In genomic region chr20:58171796-58172425, GRCh38 we compare ENCODE assay signal across 2 cellular contexts.
A peak's percentile ranks its signal among the peaks of the same experiment; 100 is the strongest.
TF ChIP-seq lines count a peak whose summit lies in the region.

No MANE protein-coding gene starts in this region.

TF ChIP-seq in HepG2, 621 proteins besides CTCF, POLR2A, EP300 and RAD21:
- TF ChIP-seq PRDM4 (CRISPR knock-in tag; IDR thresholded peaks at IDR 0.05; ENCODE audit: borderline replicate concordance) (no peak), SUZ12 (IDR thresholded peaks at IDR 0.05; ENCODE audit: low read depth, low read length) (no peak), HMGXB4 (CRISPR knock-in tag; IDR thresholded peaks at IDR 0.05; ENCODE audit: borderline replicate concordance in 1 of 2, low read depth in 1 of 2) (no peak), SAP130 (CRISPR knock-in tag; IDR thresholded peaks at IDR 0.05; ENCODE audit: low read depth) (no peak), CREB1 (IDR thresholded peaks at IDR 0.05) (peak; percentile 38; the same call in 1 of the 2 replicates), CREB1 (CRISPR knock-in tag; IDR thresholded peaks at IDR 0.05) (no peak)

TF ChIP-seq in IMR-90, 13 proteins besides CTCF, POLR2A, EP300 and RAD21:
- TF ChIP-seq ELK1 (IDR thresholded peaks at IDR 0.05; ENCODE audit: borderline replicate concordance, low read depth, low read length) (no peak), FOS (IDR thresholded peaks at IDR 0.05; ENCODE audit: low read depth, low read length) (no peak), CEBPB (IDR thresholded peaks at IDR 0.05; ENCODE audit: low read depth, low read length) (no peak), CHD1 (IDR thresholded peaks at IDR 0.05; ENCODE audit: low read depth, low read length) (no peak), USF2 (IDR thresholded peaks at IDR 0.05; ENCODE audit: low read depth, low read length) (no peak), RFX5 (IDR thresholded peaks at IDR 0.05; ENCODE audit: low read depth, low read length) (no peak), SMC3 (IDR thresholded peaks at IDR 0.05; ENCODE audit: low read depth, low read length) (no peak)
